In the genomic region with DNA sequence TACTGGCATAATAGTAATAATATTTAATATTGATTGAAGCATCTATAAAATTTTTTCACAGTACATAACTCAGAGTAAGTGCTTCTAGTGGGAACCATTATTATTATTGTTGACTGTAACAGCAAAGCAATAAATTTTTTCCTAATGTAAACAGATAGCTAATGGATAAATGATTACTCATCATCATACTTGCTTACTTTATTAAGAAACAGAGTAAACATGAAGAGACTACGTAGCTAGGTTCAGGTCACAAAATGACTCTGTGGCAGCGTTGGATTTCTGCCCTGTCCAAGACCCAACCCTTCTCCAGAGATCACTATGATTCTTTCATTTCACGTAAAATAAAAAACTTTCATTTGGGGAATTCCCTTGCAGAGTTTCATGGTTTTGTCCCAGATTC, we compare ENCODE assay signal across 26 cellular contexts. TPM values are rescaled to one million over a fixed set of nuclear protein-coding genes. Genes with fewer than 3 reads are reported as not detected.
"Had no signal": no experiment of that assay in that cellular context is flagged by ENCODE, and none has a peak within 500 bp of the region (broad histone marks: within the 10 kb centered on the region; RNA-seq: fewer than 3 reads in every experiment).

No MANE protein-coding gene starts in this region.

- ATAC-seq: esophagus mucosa; mucosa of descending colon; naive thymus-derived CD8-positive, alpha-beta T cell had no signal

- H3K79me2 ChIP-seq: hepatocyte had no signal

- DNase-seq: effector CD4-positive, alpha-beta T cell; endodermal cell; head of caudate nucleus; kidney glomerular epithelial cell; mammary epithelial cell; mucosa of descending colon; naive thymus-derived CD8-positive, alpha-beta T cell; posterior cingulate gyrus; sigmoid colon; stimulated activated CD4-positive, alpha-beta T cell treated with anti-CD3 and anti-CD28 coated beads, Interleukin-2, amount 100 ng/mL, for 48 hours; stimulated activated naive CD4-positive, alpha-beta T cell treated with Interleukin-2 at 50 U/mL for 16 hours; trophoblast cell had no signal

- H3K4me3 Mint-ChIP-seq: endodermal cell; naive thymus-derived CD8-positive, alpha-beta T cell had no signal

- H3K4me2 ChIP-seq: hepatocyte had no signal

- H3K27ac Mint-ChIP-seq: endodermal cell; naive thymus-derived CD8-positive, alpha-beta T cell had no signal

- H3K9me3 ChIP-seq: mucosa of descending colon, neutrophil, right atrium auricular region, sigmoid colon had no signal

- H3K4me1 ChIP-seq: right atrium auricular region, sigmoid colon had no signal

- H3K9me3 Mint-ChIP-seq: endodermal cell; naive thymus-derived CD8-positive, alpha-beta T cell had no signal

- H3K27ac ChIP-seq: coronary artery, hepatocyte, neutrophil, right atrium auricular region, sigmoid colon, skin epidermis had no signal

- H3K4me3 ChIP-seq: coronary artery, hepatocyte, mucosa of descending colon, right atrium auricular region, sigmoid colon, skin epidermis had no signal

- H3K4me1 Mint-ChIP-seq: endodermal cell; naive thymus-derived CD8-positive, alpha-beta T cell had no signal

- H2AFZ ChIP-seq: hepatocyte had no signal

- FAIRE-seq: endothelial cell of umbilical vein had no signal

- H3K36me3 ChIP-seq: neutrophil, right atrium auricular region, sigmoid colon had no signal

- H3K36me3 Mint-ChIP-seq: naive thymus-derived CD8-positive, alpha-beta T cell had no signal

RNA-seq across cellular contexts. Expression of a gene that starts 8.3 kb away (rescaled TPM):
- total RNA-seq: chondrocyte; dermis microvascular lymphatic vessel endothelial cell; endodermal cell; endothelial cell of umbilical vein; naive thymus-derived CD8-positive, alpha-beta T cell; osteocyte; pulmonary artery endothelial cell; right atrium auricular region; urinary bladder had no signal
- polyA plus RNA-seq: endothelial cell of umbilical vein; fibroblast of lung; hepatocyte; mammary epithelial cell; naive thymus-derived CD8-positive, alpha-beta T cell; neural cell; urinary bladder had no signal
